Comparison of ENCODE assay signal across 10 cellular contexts in the genomic region with DNA sequence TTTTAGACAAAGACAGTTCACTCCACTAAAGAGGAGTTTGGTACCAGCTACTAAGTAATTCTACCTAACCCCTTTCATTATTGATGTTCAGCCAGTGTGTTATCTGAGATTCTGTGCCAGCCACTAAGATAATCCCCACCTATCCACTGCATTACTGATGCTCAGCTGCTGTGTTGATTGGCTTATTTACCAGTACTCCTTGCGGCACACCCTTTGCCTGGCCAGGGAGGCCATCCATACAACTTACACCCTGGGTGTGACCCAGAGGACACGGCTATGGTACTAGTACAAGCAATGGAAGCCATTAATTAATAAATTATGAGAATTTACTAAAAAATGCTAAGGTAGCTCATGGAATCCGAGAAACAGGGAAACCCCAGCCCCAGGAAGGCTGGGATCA.
"Had no signal": no experiment of that assay in that cellular context is flagged by ENCODE, and none has a peak within 500 bp of the region (broad histone marks: within the 10 kb centered on the region; RNA-seq: fewer than 3 reads in every experiment).

No MANE protein-coding gene starts in this region.

- H3K36me3 Mint-ChIP-seq: activated naive CD4-positive, alpha-beta T cell treated with anti-CD3 and anti-CD28 coated beads, Interleukin-2, amount 50 U/mL, for 24 hours had no signal

- H3K27me3 ChIP-seq: body of pancreas, pancreas, tibial artery had no signal

- H3K4me3 ChIP-seq: body of pancreas, pancreas, tibial artery had no signal

- DNase-seq: activated T-cell treated with anti-CD3 and anti-CD28 coated beads, Interleukin-2, amount 50 U/mL, for 1 hour; amniotic stem cell; body of pancreas; effector memory CD8-positive, alpha-beta T cell; pancreas; tibial artery had no signal

- H3K36me3 ChIP-seq: pancreas, tibial artery had no signal

- H3K27ac Mint-ChIP-seq: activated naive CD4-positive, alpha-beta T cell treated with anti-CD3 and anti-CD28 coated beads, Interleukin-2, amount 50 U/mL, for 24 hours; dendritic cell treated with granulocyte-macrophage colony-stimulating factor and Interleukin-4, amounts not matched to agents 40 ng/mL and 50 ng/mL, for 4 days; effector memory CD8-positive, alpha-beta T cell had no signal

- H3K27me3 Mint-ChIP-seq: dendritic cell treated with granulocyte-macrophage colony-stimulating factor and Interleukin-4, amounts not matched to agents 40 ng/mL and 50 ng/mL, for 4 days had no signal

- H3K9me3 Mint-ChIP-seq: activated naive CD4-positive, alpha-beta T cell treated with anti-CD3 and anti-CD28 coated beads, Interleukin-2, amount 50 U/mL, for 24 hours; effector memory CD8-positive, alpha-beta T cell had no signal

- H3K27ac ChIP-seq: body of pancreas, pancreas, tibial artery had no signal

- ATAC-seq: activated CD4-positive, CD25-positive, alpha-beta regulatory T cell treated with anti-CD3 and anti-CD28 coated beads, Interleukin-2, amount 50 U/mL, for 24 hours; body of pancreas; effector memory CD8-positive, alpha-beta T cell; left lobe of liver; pancreas had no signal

- H3K4me3 Mint-ChIP-seq: activated naive CD4-positive, alpha-beta T cell treated with anti-CD3 and anti-CD28 coated beads, Interleukin-2, amount 50 U/mL, for 24 hours; dendritic cell treated with granulocyte-macrophage colony-stimulating factor and Interleukin-4, amounts not matched to agents 40 ng/mL and 50 ng/mL, for 4 days; effector memory CD8-positive, alpha-beta T cell had no signal

- H3K4me1 Mint-ChIP-seq: activated naive CD4-positive, alpha-beta T cell treated with anti-CD3 and anti-CD28 coated beads, Interleukin-2, amount 50 U/mL, for 24 hours had no signal

- H3K9me3 ChIP-seq: body of pancreas, pancreas, tibial artery had no signal

- H3K4me1 ChIP-seq: tibial artery had no signal
